Comparison of ENCODE assay signal across 6 cellular contexts in genomic region chr15:45079633-45080246, GRCh38. TPM values are rescaled to one million over a fixed set of nuclear protein-coding genes. Genes with fewer than 3 reads are reported as not detected.
"Had no signal": no experiment of that assay in that cellular context is flagged by ENCODE, and none has a peak within 500 bp of the region (broad histone marks: within the 10 kb centered on the region; RNA-seq: fewer than 3 reads in every experiment).

No MANE protein-coding gene starts in this region.

RNA-seq across cellular contexts. Expression of gene DUOX2, which starts 34.2 kb away (rescaled TPM):
- total RNA-seq: activated CD8-positive, alpha-beta T cell treated with anti-CD3 and anti-CD28 coated beads, Interleukin-2, amount 10 ng/mL, durations not matched to agents 7 days and 5 days; activated naive CD8-positive, alpha-beta T cell treated with anti-CD3 and anti-CD28 coated beads, Interleukin-2, amount 10 ng/mL, durations not matched to agents 7 days and 5 days; HepG2 had no signal

RNA-seq across cellular contexts. Expression of gene DUOXA2, which starts 34.4 kb away (rescaled TPM):
- total RNA-seq: activated CD8-positive, alpha-beta T cell treated with anti-CD3 and anti-CD28 coated beads, Interleukin-2, amount 10 ng/mL, durations not matched to agents 7 days and 5 days; activated naive CD8-positive, alpha-beta T cell treated with anti-CD3 and anti-CD28 coated beads, Interleukin-2, amount 10 ng/mL, durations not matched to agents 7 days and 5 days; astrocyte; HepG2; T-helper 17 cell; WTC11 had no signal

RNA-seq across cellular contexts. Expression of gene DUOXA1, which starts 49.9 kb away (rescaled TPM):
- total RNA-seq: activated CD8-positive, alpha-beta T cell treated with anti-CD3 and anti-CD28 coated beads, Interleukin-2, amount 10 ng/mL, durations not matched to agents 7 days and 5 days; HepG2 had no signal

RNA-seq across cellular contexts. Expression of gene DUOX1, which starts 50.1 kb away (rescaled TPM):
- total RNA-seq: activated CD8-positive, alpha-beta T cell treated with anti-CD3 and anti-CD28 coated beads, Interleukin-2, amount 10 ng/mL, durations not matched to agents 7 days and 5 days; activated naive CD8-positive, alpha-beta T cell treated with anti-CD3 and anti-CD28 coated beads, Interleukin-2, amount 10 ng/mL, durations not matched to agents 7 days and 5 days; HepG2 had no signal
